Comparison of ENCODE assay signal across 8 cellular contexts in the genomic region with DNA sequence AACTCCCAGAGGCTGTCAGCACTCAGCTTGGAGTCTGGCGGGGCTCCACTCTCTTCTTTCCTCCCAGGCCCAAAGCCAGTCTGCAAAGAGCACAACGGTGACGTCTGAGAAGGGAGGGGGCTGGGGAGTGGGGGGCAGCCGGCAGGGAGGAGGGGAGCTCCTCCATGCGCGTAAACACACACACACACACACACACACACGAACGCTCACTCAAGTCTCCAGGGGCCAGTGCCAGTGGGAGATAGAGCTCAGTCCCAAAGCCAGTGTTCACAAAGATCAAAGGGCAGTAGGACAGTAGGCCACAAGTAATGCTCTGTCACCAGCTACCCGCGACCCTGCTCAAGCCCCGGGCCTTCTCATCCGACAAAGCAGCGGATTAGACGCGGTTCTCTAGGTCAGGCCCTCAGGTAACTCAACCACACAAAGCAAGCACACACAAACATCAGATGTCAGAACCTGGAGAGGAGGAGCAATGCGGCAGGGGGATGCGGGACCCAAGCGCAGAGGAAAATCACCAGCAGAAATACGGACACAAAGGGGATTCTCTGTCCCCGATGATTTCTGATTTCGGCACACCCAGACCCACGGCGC. TPM values are rescaled to one million over a fixed set of nuclear protein-coding genes. Genes with fewer than 3 reads are reported as not detected.
DNase-seq lines count a peak whose midpoint lies in the region; ATAC-seq and TF ChIP-seq lines count a peak whose summit lies in the region.

No MANE protein-coding gene starts in this region.

- no peaks in the 10 kb centered on the region for H3K36me3 ChIP-seq in Peyer's patch
- no peaks in the 10 kb centered on the region for H3K36me3 ChIP-seq in muscle layer of duodenum (ENCODE audit: control insufficient read depth in 1 of 2, insufficient read depth in 2 of 2, low read length in 2 of 2)
- H3K36me3 ChIP-seq in upper lobe of right lung, result no peaks in the 10 kb centered on the region

- intact Hi-C loops in upper lobe of right lung (cut with DNase I), result no loop called here

- no peaks in the 10 kb centered on the region for H3K27me3 ChIP-seq in Peyer's patch
- no peaks in the 10 kb centered on the region for H3K27me3 ChIP-seq in muscle layer of duodenum (ENCODE audit: low read depth, low read length)
- peaks cover 8% of the 10 kb centered on the region for H3K27me3 ChIP-seq in upper lobe of right lung

- H3K9me3 ChIP-seq in Peyer's patch (no peaks in the 10 kb centered on the region), muscle layer of duodenum (ENCODE audit: control insufficient read depth in 1 of 2, low read length in 2 of 2) (no peaks in the 10 kb centered on the region), upper lobe of right lung (no peaks in the 10 kb centered on the region)

- peak; percentile 23 for DNase-seq in Daoy (ENCODE audit: low read depth)
- no peak for DNase-seq in Peyer's patch
- peak; percentile 65 for DNase-seq in fibroblast of the aortic adventitia (ENCODE audit: low read depth)
- DNase-seq in upper lobe of right lung, result no peak

- TF ChIP-seq POLR2A in Peyer's patch (IDR thresholded peaks at IDR 0.05), result no peak

- ATAC-seq in upper lobe of right lung (peak; percentile 40), GM19395 (IDR thresholded peaks at IDR 0.05; ENCODE audit: unreplicated experiment) (no peak), HG03521 (IDR thresholded peaks at IDR 0.05; ENCODE audit: unreplicated experiment) (no peak), GM19351 (IDR thresholded peaks at IDR 0.05; ENCODE audit: unreplicated experiment) (no peak)

- peaks cover 0 to 6% (median 0%) of the 10 kb centered on the region in 4 donors for H3K4me1 ChIP-seq in Peyer's patch
- peaks cover 0 to 27% of the 10 kb centered on the region in 2 donors for H3K4me1 ChIP-seq in muscle layer of duodenum (ENCODE audit: control insufficient read depth in 1 of 2, insufficient read depth in 2 of 2, low read length in 2 of 2)
- peaks cover 4% of the 10 kb centered on the region for H3K4me1 ChIP-seq in upper lobe of right lung

- TF ChIP-seq CTCF in Peyer's patch (IDR thresholded peaks at IDR 0.05) (no peak), fibroblast of the aortic adventitia (IDR thresholded peaks at IDR 0.05; ENCODE audit: insufficient read depth, low read length) (no peak), upper lobe of right lung (IDR thresholded peaks at IDR 0.05) (no peak)

- H3K4me3 ChIP-seq in Peyer's patch (peak overlapping the region; percentile 25 to 60 (median 45)), fibroblast of the aortic adventitia (ENCODE audit: low read depth, low read length) (peak overlapping the region; percentile 83), muscle layer of duodenum (ENCODE audit: low read depth in 1 of 2, low read length in 2 of 2) (peak overlapping the region; percentile 75 to 78), upper lobe of right lung (peak overlapping the region; percentile 52)

- H3K27ac ChIP-seq in Peyer's patch (peak overlapping the region; percentile 40 to 82 (median 60)), muscle layer of duodenum (ENCODE audit: low read length) (peak overlapping the region; percentile 82), upper lobe of right lung (peak overlapping the region; percentile 66)

RNA-seq across cellular contexts. Expression of gene TCAF1, which starts 19.9 kb away (rescaled TPM):
- 43.8 and 66.8 TPM in 2 replicates for total RNA-seq in Daoy (2014; rRNA removed; shearing (Covaris generic))
- total RNA-seq in Peyer's patch, result 10 to 100 TPM; 21.8 to 33.8 (median 24.4) TPM
- total RNA-seq in fibroblast of the aortic adventitia (ENCODE audit: low replicate concordance), result 50.0 and 61.5 TPM in 2 replicates
- 42.6 TPM for total RNA-seq in upper lobe of right lung

RNA-seq across cellular contexts. Expression of gene OR2F2, which starts 52.9 kb away (rescaled TPM):
- total RNA-seq in Daoy (2014; rRNA removed; shearing (Covaris generic)), result not detected in 2 replicates
- total RNA-seq in Peyer's patch (not detected), fibroblast of the aortic adventitia (ENCODE audit: low replicate concordance) (not detected in 2 replicates), upper lobe of right lung (not detected)

Comparison
In these comparisons a context has a peak if more than half of its experiments do, and no peak if none do; other contexts are left out.
1. DNase-seq: peak in Daoy (single experiment) and fibroblast of the aortic adventitia (single experiment); none in Peyer's patch (0 of 3) and upper lobe of right lung (single experiment).
2. Peak in every context shown above with its lines, with median percentiles within 50 percentile points of each other: H3K27ac ChIP-seq and H3K4me3 ChIP-seq.